Comparison of ENCODE assay signal across 1 cellular context in genomic region chr10:79399242-79399831, GRCh38.
TF ChIP-seq lines count a peak whose summit lies in the region.

No MANE protein-coding gene starts in this region.

TF ChIP-seq in HEK293, 187 proteins besides CTCF, POLR2A, EP300 and RAD21 (continued from another document and continues in another):
- TF ChIP-seq, protein P1, sequence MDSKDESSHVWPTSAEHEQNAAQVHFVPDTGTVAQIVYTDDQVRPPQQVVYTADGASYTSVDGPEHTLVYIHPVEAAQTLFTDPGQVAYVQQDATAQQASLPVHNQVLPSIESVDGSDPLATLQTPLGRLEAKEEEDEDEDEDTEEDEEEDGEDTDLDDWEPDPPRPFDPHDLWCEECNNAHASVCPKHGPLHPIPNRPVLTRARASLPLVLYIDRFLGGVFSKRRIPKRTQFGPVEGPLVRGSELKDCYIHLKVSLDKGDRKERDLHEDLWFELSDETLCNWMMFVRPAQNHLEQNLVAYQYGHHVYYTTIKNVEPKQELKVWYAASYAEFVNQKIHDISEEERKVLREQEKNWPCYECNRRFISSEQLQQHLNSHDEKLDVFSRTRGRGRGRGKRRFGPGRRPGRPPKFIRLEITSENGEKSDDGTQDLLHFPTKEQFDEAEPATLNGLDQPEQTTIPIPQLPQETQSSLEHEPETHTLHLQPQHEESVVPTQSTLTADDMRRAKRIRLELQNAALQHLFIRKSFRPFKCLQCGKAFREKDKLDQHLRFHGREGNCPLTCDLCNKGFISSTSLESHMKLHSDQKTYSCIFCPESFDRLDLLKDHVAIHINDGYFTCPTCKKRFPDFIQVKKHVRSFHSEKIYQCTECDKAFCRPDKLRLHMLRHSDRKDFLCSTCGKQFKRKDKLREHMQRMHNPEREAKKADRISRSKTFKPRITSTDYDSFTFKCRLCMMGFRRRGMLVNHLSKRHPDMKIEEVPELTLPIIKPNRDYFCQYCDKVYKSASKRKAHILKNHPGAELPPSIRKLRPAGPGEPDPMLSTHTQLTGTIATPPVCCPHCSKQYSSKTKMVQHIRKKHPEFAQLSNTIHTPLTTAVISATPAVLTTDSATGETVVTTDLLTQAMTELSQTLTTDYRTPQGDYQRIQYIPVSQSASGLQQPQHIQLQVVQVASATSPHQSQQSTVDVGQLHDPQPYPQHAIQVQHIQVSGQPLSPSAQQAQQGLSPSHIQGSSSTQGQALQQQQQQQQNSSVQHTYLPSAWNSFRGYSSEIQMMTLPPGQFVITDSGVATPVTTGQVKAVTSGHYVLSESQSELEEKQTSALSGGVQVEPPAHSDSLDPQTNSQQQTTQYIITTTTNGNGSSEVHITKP (tag by site-specific recombination; IDR thresholded peaks at IDR 0.05) = peak; percentile 88
- TF ChIP-seq ZNF776 (tag by site-specific recombination; IDR thresholded peaks at IDR 0.05; ENCODE audit: borderline replicate concordance) (no peak), GLI2 (tag by site-specific recombination; IDR thresholded peaks at IDR 0.05; ENCODE audit: borderline replicate concordance, low read depth) (no peak), SP2 (tag by site-specific recombination; IDR thresholded peaks at IDR 0.05) (peak; percentile 58), ZNF221 (tag by site-specific recombination; IDR thresholded peaks at IDR 0.05; ENCODE audit: borderline replicate concordance) (no peak), ZNF366 (tag by site-specific recombination; conservative IDR thresholded peaks at IDR 0.05) (0 out of 2 replicates have a peak, but pooled peaks have one; percentile 14), ZNF2 (tag by site-specific recombination; IDR thresholded peaks at IDR 0.05) (no peak), ZBTB17 (tag by site-specific recombination; IDR thresholded peaks at IDR 0.05) (0 out of 2 replicates have a peak, but pooled peaks have one; percentile 21), ZNF433 (tag by site-specific recombination; IDR thresholded peaks at IDR 0.05; ENCODE audit: low read depth) (no peak), ZNF518A (tag by site-specific recombination; conservative IDR thresholded peaks at IDR 0.05; ENCODE audit: low read depth) (no peak), EGR2 (tag by site-specific recombination; IDR thresholded peaks at IDR 0.05; ENCODE audit: low read depth) (peak; percentile 91), KLF8 (tag by site-specific recombination; IDR thresholded peaks at IDR 0.05) (no peak), REPIN1 (tag by site-specific recombination; IDR thresholded peaks at IDR 0.05; ENCODE audit: low read depth) (no peak), ZNF629 (tag by site-specific recombination; IDR thresholded peaks at IDR 0.05) (no peak), OSR2 (tag by site-specific recombination; IDR thresholded peaks at IDR 0.05) (no peak), ZNF148 (tag by site-specific recombination; IDR thresholded peaks at IDR 0.05; ENCODE audit: borderline replicate concordance) (no peak), SALL2 (tag by site-specific recombination; IDR thresholded peaks at IDR 0.05; ENCODE audit: borderline replicate concordance) (no peak), ZNF324 (tag by site-specific recombination; IDR thresholded peaks at IDR 0.05) (no peak), SP7 (tag by site-specific recombination; IDR thresholded peaks at IDR 0.05) (peak; percentile 58; the same call in 1 of the 2 replicates), ZNF600 (tag by site-specific recombination; IDR thresholded peaks at IDR 0.05) (peak; percentile 71; the same call in 1 of the 2 replicates), ZNF785 (tag by site-specific recombination; IDR thresholded peaks at IDR 0.05) (no peak), ZBTB21 (tag by site-specific recombination; IDR thresholded peaks at IDR 0.05) (no peak), ZNF76 (tag by site-specific recombination; IDR thresholded peaks at IDR 0.05; ENCODE audit: borderline replicate concordance, low read depth) (peak; percentile 67; the same call in 1 of the 2 replicates), RBAK (tag by site-specific recombination; IDR thresholded peaks at IDR 0.05) (no peak), ZNF48 (tag by site-specific recombination; IDR thresholded peaks at IDR 0.05) (no peak), FEZF1 (tag by site-specific recombination; IDR thresholded peaks at IDR 0.05) (no peak), GLIS1 (tag by site-specific recombination; IDR thresholded peaks at IDR 0.05) (peak; percentile 99), ZNF654 (tag by site-specific recombination; IDR thresholded peaks at IDR 0.05; ENCODE audit: low read depth) (no peak), YY1 (tag by site-specific recombination; IDR thresholded peaks at IDR 0.05) (no peak)
- TF ChIP-seq, protein P2, sequence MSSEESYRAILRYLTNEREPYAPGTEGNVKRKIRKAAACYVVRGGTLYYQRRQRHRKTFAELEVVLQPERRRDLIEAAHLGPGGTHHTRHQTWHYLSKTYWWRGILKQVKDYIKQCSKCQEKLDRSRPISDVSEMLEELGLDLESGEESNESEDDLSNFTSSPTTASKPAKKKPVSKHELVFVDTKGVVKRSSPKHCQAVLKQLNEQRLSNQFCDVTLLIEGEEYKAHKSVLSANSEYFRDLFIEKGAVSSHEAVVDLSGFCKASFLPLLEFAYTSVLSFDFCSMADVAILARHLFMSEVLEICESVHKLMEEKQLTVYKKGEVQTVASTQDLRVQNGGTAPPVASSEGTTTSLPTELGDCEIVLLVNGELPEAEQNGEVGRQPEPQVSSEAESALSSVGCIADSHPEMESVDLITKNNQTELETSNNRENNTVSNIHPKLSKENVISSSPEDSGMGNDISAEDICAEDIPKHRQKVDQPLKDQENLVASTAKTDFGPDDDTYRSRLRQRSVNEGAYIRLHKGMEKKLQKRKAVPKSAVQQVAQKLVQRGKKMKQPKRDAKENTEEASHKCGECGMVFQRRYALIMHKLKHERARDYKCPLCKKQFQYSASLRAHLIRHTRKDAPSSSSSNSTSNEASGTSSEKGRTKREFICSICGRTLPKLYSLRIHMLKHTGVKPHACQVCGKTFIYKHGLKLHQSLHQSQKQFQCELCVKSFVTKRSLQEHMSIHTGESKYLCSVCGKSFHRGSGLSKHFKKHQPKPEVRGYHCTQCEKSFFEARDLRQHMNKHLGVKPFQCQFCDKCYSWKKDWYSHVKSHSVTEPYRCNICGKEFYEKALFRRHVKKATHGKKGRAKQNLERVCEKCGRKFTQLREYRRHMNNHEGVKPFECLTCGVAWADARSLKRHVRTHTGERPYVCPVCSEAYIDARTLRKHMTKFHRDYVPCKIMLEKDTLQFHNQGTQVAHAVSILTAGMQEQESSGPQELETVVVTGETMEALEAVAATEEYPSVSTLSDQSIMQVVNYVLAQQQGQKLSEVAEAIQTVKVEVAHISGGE (tag by site-specific recombination; conservative IDR thresholded peaks at IDR 0.05; ENCODE audit: low read depth) = no peak
- TF ChIP-seq, protein P3, sequence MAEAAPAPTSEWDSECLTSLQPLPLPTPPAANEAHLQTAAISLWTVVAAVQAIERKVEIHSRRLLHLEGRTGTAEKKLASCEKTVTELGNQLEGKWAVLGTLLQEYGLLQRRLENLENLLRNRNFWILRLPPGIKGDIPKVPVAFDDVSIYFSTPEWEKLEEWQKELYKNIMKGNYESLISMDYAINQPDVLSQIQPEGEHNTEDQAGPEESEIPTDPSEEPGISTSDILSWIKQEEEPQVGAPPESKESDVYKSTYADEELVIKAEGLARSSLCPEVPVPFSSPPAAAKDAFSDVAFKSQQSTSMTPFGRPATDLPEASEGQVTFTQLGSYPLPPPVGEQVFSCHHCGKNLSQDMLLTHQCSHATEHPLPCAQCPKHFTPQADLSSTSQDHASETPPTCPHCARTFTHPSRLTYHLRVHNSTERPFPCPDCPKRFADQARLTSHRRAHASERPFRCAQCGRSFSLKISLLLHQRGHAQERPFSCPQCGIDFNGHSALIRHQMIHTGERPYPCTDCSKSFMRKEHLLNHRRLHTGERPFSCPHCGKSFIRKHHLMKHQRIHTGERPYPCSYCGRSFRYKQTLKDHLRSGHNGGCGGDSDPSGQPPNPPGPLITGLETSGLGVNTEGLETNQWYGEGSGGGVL (tag by site-specific recombination; IDR thresholded peaks at IDR 0.05) = no peak
- TF ChIP-seq, protein P4, sequence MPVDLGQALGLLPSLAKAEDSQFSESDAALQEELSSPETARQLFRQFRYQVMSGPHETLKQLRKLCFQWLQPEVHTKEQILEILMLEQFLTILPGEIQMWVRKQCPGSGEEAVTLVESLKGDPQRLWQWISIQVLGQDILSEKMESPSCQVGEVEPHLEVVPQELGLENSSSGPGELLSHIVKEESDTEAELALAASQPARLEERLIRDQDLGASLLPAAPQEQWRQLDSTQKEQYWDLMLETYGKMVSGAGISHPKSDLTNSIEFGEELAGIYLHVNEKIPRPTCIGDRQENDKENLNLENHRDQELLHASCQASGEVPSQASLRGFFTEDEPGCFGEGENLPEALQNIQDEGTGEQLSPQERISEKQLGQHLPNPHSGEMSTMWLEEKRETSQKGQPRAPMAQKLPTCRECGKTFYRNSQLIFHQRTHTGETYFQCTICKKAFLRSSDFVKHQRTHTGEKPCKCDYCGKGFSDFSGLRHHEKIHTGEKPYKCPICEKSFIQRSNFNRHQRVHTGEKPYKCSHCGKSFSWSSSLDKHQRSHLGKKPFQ (tag by site-specific recombination; IDR thresholded peaks at IDR 0.05) = no peak
- TF ChIP-seq, protein P5, sequence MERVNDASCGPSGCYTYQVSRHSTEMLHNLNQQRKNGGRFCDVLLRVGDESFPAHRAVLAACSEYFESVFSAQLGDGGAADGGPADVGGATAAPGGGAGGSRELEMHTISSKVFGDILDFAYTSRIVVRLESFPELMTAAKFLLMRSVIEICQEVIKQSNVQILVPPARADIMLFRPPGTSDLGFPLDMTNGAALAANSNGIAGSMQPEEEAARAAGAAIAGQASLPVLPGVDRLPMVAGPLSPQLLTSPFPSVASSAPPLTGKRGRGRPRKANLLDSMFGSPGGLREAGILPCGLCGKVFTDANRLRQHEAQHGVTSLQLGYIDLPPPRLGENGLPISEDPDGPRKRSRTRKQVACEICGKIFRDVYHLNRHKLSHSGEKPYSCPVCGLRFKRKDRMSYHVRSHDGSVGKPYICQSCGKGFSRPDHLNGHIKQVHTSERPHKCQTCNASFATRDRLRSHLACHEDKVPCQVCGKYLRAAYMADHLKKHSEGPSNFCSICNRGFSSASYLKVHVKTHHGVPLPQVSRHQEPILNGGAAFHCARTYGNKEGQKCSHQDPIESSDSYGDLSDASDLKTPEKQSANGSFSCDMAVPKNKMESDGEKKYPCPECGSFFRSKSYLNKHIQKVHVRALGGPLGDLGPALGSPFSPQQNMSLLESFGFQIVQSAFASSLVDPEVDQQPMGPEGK (tag by site-specific recombination; IDR thresholded peaks at IDR 0.05) = 0 out of 2 replicates have a peak, but pooled peaks have one; percentile 24
- TF ChIP-seq, protein P6, sequence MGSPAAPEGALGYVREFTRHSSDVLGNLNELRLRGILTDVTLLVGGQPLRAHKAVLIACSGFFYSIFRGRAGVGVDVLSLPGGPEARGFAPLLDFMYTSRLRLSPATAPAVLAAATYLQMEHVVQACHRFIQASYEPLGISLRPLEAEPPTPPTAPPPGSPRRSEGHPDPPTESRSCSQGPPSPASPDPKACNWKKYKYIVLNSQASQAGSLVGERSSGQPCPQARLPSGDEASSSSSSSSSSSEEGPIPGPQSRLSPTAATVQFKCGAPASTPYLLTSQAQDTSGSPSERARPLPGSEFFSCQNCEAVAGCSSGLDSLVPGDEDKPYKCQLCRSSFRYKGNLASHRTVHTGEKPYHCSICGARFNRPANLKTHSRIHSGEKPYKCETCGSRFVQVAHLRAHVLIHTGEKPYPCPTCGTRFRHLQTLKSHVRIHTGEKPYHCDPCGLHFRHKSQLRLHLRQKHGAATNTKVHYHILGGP (tag by site-specific recombination; IDR thresholded peaks at IDR 0.05) = no peak
